16 cellular contexts compared by ENCODE assay signal in genomic region chr11:15688351-15688792, GRCh38.
DNase-seq lines count a peak whose midpoint lies in the region; ATAC-seq and TF ChIP-seq lines count a peak whose summit lies in the region.
"Had no signal": no experiment of that assay in that cellular context is flagged by ENCODE, and none has a peak within 500 bp of the region (broad histone marks: within the 10 kb centered on the region; RNA-seq: fewer than 3 reads in every experiment).

No MANE protein-coding gene starts in this region.

- TF ChIP-seq CTCF in brain microvascular endothelial cell (IDR thresholded peaks at IDR 0.05; ENCODE audit: low read depth, low read length, missing control alignments) = no peak

- H3K27ac ChIP-seq in brain microvascular endothelial cell = peak overlapping the region; percentile 16

- in situ Hi-C loops in brain microvascular endothelial cell (cut with HindIII; ENCODE audit: low pct_ligation_motif_present, low sequenced_read_pairs) (no loop called here), KBM-7 (cut with MboI; ENCODE audit: low pct_unique_long_range_greater_than_20kb, low sequenced_read_pairs) (no loop called here)

- no peaks in the 10 kb centered on the region for H3K36me3 ChIP-seq in brain microvascular endothelial cell (replicated peaks)

- ATAC-seq in left cardiac atrium (peak; percentile 84 to 89), GM19023 (IDR thresholded peaks at IDR 0.05; ENCODE audit: unreplicated experiment) (no peak)
- ATAC-seq: activated CD4-positive, CD25-positive, alpha-beta regulatory T cell treated with anti-CD3 and anti-CD28 coated beads, Interleukin-2, amount 50 U/mL, for 24 hours had no signal

- H3K27me3 ChIP-seq in brain microvascular endothelial cell (replicated peaks) = no peaks in the 10 kb centered on the region

- DNase-seq in Daoy (ENCODE audit: low read depth) (peak; percentile 34), brain microvascular endothelial cell (peak; percentile 72), left cardiac atrium (peak; percentile 79), pons (ENCODE audit: low spot score) (peak; percentile 37), NCI-H1436 (lab: John Stamatoyannopoulos, UW) (no peak), KBM-7 (no peak), NCI-H2107 treated with DMSO at 0.1 percent for 48 hours (lab: John Stamatoyannopoulos, UW; ENCODE audit: unreplicated experiment) (no peak)
- DNase-seq: ACHN; activated naive CD4-positive, alpha-beta T cell treated with anti-CD3 and anti-CD28 coated beads, Interleukin-2, amount 10 ng/mL, durations not matched to agents 7 days and 5 days; kidney glomerular epithelial cell; NCI-H1092 treated with DMSO at 0.1 percent for 48 hours; NCI-H446; stimulated activated naive CD4-positive, alpha-beta T cell had no signal

- intact Hi-C loops in left cardiac atrium (cut with DNase I) = no loop called here

- H3K4me3 ChIP-seq in brain microvascular endothelial cell (ENCODE audit: low read depth, low read length) = no peak overlapping the region
- H3K4me3 ChIP-seq: smooth muscle cell had no signal

Comparison
In these comparisons a context has a peak if more than half of its experiments do, and no peak if none do; other contexts are left out.
1. DNase-seq: peak in Daoy (single experiment), brain microvascular endothelial cell (single experiment), left cardiac atrium (single experiment) and pons (single experiment); none in NCI-H1436 (single experiment), KBM-7 (single experiment) and NCI-H2107 treated with DMSO at 0.1 percent for 48 hours (single experiment).